ENCODE assay signal across 22 cellular contexts in the genomic region with DNA sequence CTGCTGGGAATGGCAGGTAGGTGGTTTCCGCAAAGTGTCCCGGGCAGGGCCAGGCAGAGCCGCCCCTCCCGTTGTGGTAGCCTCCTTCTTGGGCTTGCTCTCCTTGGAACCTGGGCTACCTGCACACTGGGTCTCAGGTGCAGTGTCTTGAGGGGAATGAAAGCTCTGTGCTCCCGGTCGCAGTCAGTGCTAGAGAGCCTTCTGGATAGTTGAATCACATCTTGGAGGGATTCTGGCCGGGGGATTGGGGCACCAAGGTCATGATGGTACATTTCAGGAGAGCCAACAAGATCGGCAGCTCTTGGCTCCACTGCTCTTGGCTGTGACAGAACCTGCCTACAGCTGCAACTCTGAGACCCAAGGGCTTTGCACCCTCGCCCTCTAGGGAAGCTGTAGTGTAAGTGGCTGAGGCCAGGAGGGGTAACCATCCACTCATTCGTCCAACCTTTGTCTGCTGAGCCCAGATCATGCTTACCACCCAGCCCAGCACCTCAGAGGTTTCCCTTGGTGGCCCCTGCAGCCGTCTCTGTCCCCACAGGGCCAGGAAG.
"Had no signal": no experiment of that assay in that cellular context is flagged by ENCODE, and none has a peak within 500 bp of the region (broad histone marks: within the 10 kb centered on the region; RNA-seq: fewer than 3 reads in every experiment).

No MANE protein-coding gene starts in this region.

- H3K27ac ChIP-seq: brain microvascular endothelial cell, cardiac muscle cell, Peyer's patch, RWPE1 had no signal

- DNase-seq: activated B cell treated with CpG ODN at 0.5 μM for 24 hours; activated CD4-positive, alpha-beta memory T cell treated with anti-CD3 and anti-CD28 coated beads for 36 hours; activated CD4-positive, alpha-beta T cell treated with anti-CD3 and anti-CD28 coated beads, Interleukin-2, amount 10 ng/mL, durations not matched to agents 7 days and 5 days; activated effector memory CD4-positive, alpha-beta T cell treated with Interleukin-2 at 50 U/mL for 16 hours; activated naive CD4-positive, alpha-beta T cell; activated T-cell treated with anti-CD3 and anti-CD28 coated beads, Interleukin-2, amount 50 U/mL, for 24 hours; amygdala; brain microvascular endothelial cell; Kasumi-1; NCI-H1105 treated with DMSO at 0.1 percent for 48 hours; NCI-H1436 treated with DMSO at 0.1 percent for 48 hours; NCI-H187; NCI-H2081; NCI-H446; NCI-H524; Peyer's patch; Right ventricle myocardium superior had no signal

- H3K4me3 Mint-ChIP-seq: activated B cell treated with CpG ODN at 0.5 μM for 24 hours; activated CD4-positive, alpha-beta memory T cell treated with anti-CD3 and anti-CD28 coated beads for 36 hours; activated CD4-positive, alpha-beta T cell treated with anti-CD3 and anti-CD28 coated beads, Interleukin-2, amount 10 ng/mL, durations not matched to agents 7 days and 5 days; activated naive CD4-positive, alpha-beta T cell treated with anti-CD3 and anti-CD28 coated beads, Interleukin-2, amount 50 U/mL, for 24 hours; activated T-cell treated with anti-CD3 and anti-CD28 coated beads, Interleukin-2, amount 50 U/mL, for 24 hours; activated T-helper 1 cell treated with anti-CD3 and anti-CD28 coated beads, Interleukin-12 subunit alpha, Interleukin-12 subunit beta, Interleukin-2, Interleukin-4 antibody, amounts not matched to agents 30 ng/mL and 10 ng/mL and 1 ng/mL, durations not matched to agents 14 hours and 24 hours and 36 hours; T-helper 1 cell treated with Interleukin-12 subunit alpha and Interleukin-12 subunit beta and Interleukin-4 antibody, amounts not matched to agents 30 μg/mL and 1 μg/mL, for 36 hours had no signal

- H3K27me3 ChIP-seq: brain microvascular endothelial cell, cardiac muscle cell, Peyer's patch had no signal

- H3K27me3 Mint-ChIP-seq: activated B cell treated with CpG ODN at 0.5 μM for 24 hours; activated CD4-positive, alpha-beta memory T cell treated with anti-CD3 and anti-CD28 coated beads for 36 hours; activated CD4-positive, alpha-beta T cell treated with anti-CD3 and anti-CD28 coated beads, Interleukin-2, amount 10 ng/mL, durations not matched to agents 7 days and 5 days; activated naive CD4-positive, alpha-beta T cell treated with anti-CD3 and anti-CD28 coated beads, Interleukin-2, amount 50 U/mL, for 24 hours; activated T-cell treated with anti-CD3 and anti-CD28 coated beads, Interleukin-2, amount 50 U/mL, for 24 hours had no signal

- H3K27ac Mint-ChIP-seq: activated B cell treated with CpG ODN at 0.5 μM for 24 hours; activated CD4-positive, alpha-beta memory T cell treated with anti-CD3 and anti-CD28 coated beads for 36 hours; activated CD4-positive, alpha-beta T cell treated with anti-CD3 and anti-CD28 coated beads, Interleukin-2, amount 10 ng/mL, durations not matched to agents 7 days and 5 days; activated naive CD4-positive, alpha-beta T cell treated with anti-CD3 and anti-CD28 coated beads, Interleukin-2, amount 50 U/mL, for 24 hours; activated T-cell treated with anti-CD3 and anti-CD28 coated beads, Interleukin-2, amount 50 U/mL, for 24 hours; activated T-helper 1 cell treated with anti-CD3 and anti-CD28 coated beads, Interleukin-12 subunit alpha, Interleukin-12 subunit beta, Interleukin-2, Interleukin-4 antibody, amounts not matched to agents 30 ng/mL and 10 ng/mL and 1 ng/mL, durations not matched to agents 14 hours and 24 hours and 36 hours; T-helper 1 cell treated with Interleukin-12 subunit alpha and Interleukin-12 subunit beta and Interleukin-4 antibody, amounts not matched to agents 30 μg/mL and 1 μg/mL, for 36 hours had no signal

- H3K4me1 Mint-ChIP-seq: activated B cell treated with CpG ODN at 0.5 μM for 24 hours; activated CD4-positive, alpha-beta T cell treated with anti-CD3 and anti-CD28 coated beads, Interleukin-2, amount 10 ng/mL, durations not matched to agents 7 days and 5 days; activated naive CD4-positive, alpha-beta T cell treated with anti-CD3 and anti-CD28 coated beads, Interleukin-2, amount 50 U/mL, for 24 hours had no signal

- H3K4me3 ChIP-seq: cardiac muscle cell, Peyer's patch had no signal

- H3K36me3 ChIP-seq: brain microvascular endothelial cell, cardiac muscle cell, Peyer's patch had no signal

- H3K9me3 Mint-ChIP-seq: activated naive CD4-positive, alpha-beta T cell treated with anti-CD3 and anti-CD28 coated beads, Interleukin-2, amount 50 U/mL, for 24 hours had no signal
